Comparison of ENCODE assay signal across 27 cellular contexts in genomic region chr19:38107129-38107528, GRCh38.
"Had no signal": no experiment of that assay in that cellular context is flagged by ENCODE, and none has a peak within 500 bp of the region (broad histone marks: within the 10 kb centered on the region; RNA-seq: fewer than 3 reads in every experiment).

No MANE protein-coding gene starts in this region.

- H3K9me3 Mint-ChIP-seq: activated naive CD8-positive, alpha-beta T cell treated with anti-CD3 and anti-CD28 coated beads, Interleukin-2, amount 10 ng/mL, durations not matched to agents 7 days and 5 days; activated T-cell treated with anti-CD3 and anti-CD28 coated beads, Interleukin-2, amount 50 U/mL, for 4 hours; effector memory CD8-positive, alpha-beta T cell; naive B cell; neural progenitor cell; stimulated activated naive CD8-positive, alpha-beta T cell treated with anti-CD3 and anti-CD28 coated beads, Interleukin-15, Interleukin-2, amounts not matched to agents 100 ng/mL and 50 ng/mL, for 24 hours had no signal

- H3K27ac ChIP-seq: body of pancreas, gastroesophageal sphincter, neural progenitor cell, sigmoid colon, SK-N-MC, tibial nerve had no signal

- H3K4me1 ChIP-seq: body of pancreas, gastroesophageal sphincter, neural progenitor cell, sigmoid colon, tibial nerve had no signal

- H3K4me3 ChIP-seq: body of pancreas, gastroesophageal sphincter, mucosa of descending colon, neural progenitor cell, sigmoid colon, SK-N-MC, smooth muscle cell, tibial nerve had no signal

- H3K9me3 ChIP-seq: body of pancreas, gastroesophageal sphincter, mucosa of descending colon, sigmoid colon, tibial nerve had no signal

- H3K27me3 Mint-ChIP-seq: activated naive CD8-positive, alpha-beta T cell treated with anti-CD3 and anti-CD28 coated beads, Interleukin-2, amount 10 ng/mL, durations not matched to agents 7 days and 5 days; effector memory CD8-positive, alpha-beta T cell; naive B cell; progenitor cell of endocrine pancreas; stimulated activated naive CD8-positive, alpha-beta T cell treated with anti-CD3 and anti-CD28 coated beads, Interleukin-15, Interleukin-2, amounts not matched to agents 100 ng/mL and 50 ng/mL, for 24 hours had no signal

- H3K9ac ChIP-seq: neural progenitor cell had no signal

- H3K4me1 Mint-ChIP-seq: activated naive CD8-positive, alpha-beta T cell treated with anti-CD3 and anti-CD28 coated beads, Interleukin-2, amount 10 ng/mL, durations not matched to agents 7 days and 5 days; neural progenitor cell had no signal

- ATAC-seq: activated CD8-positive, alpha-beta T cell treated with anti-CD3 and anti-CD28 coated beads, Interleukin-2, amount 10 ng/mL, durations not matched to agents 7 days and 5 days; activated T-cell treated with anti-CD3 and anti-CD28 coated beads, Interleukin-2, amount 50 U/mL, for 4 hours; body of pancreas; effector memory CD8-positive, alpha-beta T cell; gastroesophageal sphincter; mucosa of descending colon had no signal

- H3K27me3 ChIP-seq: body of pancreas, gastroesophageal sphincter, neural progenitor cell, sigmoid colon, tibial nerve had no signal

- DNase-seq: activated CD4-positive, alpha-beta T cell treated with anti-CD3 and anti-CD28 coated beads for 48 hours; activated CD4-positive, CD25-positive, alpha-beta regulatory T cell; activated CD8-positive, alpha-beta T cell treated with anti-CD3 and anti-CD28 coated beads, Interleukin-2, amount 10 ng/mL, durations not matched to agents 7 days and 5 days; activated naive CD4-positive, alpha-beta T cell treated with Interleukin-2 at 50 U/mL for 16 hours; activated naive CD8-positive, alpha-beta T cell treated with anti-CD3 and anti-CD28 coated beads, Interleukin-2, amount 10 ng/mL, durations not matched to agents 7 days and 5 days; activated T-cell treated with anti-CD3 and anti-CD28 coated beads, Interleukin-2, amount 50 U/mL, for 4 hours; amygdala; body of pancreas; dermis blood vessel endothelial cell; effector memory CD8-positive, alpha-beta T cell; head of caudate nucleus; mucosa of descending colon; naive B cell; retina; sigmoid colon; stimulated activated CD4-positive, alpha-beta T cell treated with anti-CD3 and anti-CD28 coated beads, Interleukin-15, amount 100 ng/mL, for 24 hours; SW 1271; T-helper 2 cell had no signal

- H3K4me2 ChIP-seq: neural progenitor cell, smooth muscle cell had no signal

- H2AFZ ChIP-seq: neural progenitor cell had no signal

- H3K36me3 ChIP-seq: neural progenitor cell had no signal

- FAIRE-seq: islet of Langerhans, urothelium cell line had no signal

- H3K27ac Mint-ChIP-seq: activated CD8-positive, alpha-beta T cell treated with anti-CD3 and anti-CD28 coated beads, Interleukin-2, amount 10 ng/mL, durations not matched to agents 7 days and 5 days; activated naive CD8-positive, alpha-beta T cell treated with anti-CD3 and anti-CD28 coated beads, Interleukin-2, amount 10 ng/mL, durations not matched to agents 7 days and 5 days; neural progenitor cell; progenitor cell of endocrine pancreas; stimulated activated naive CD8-positive, alpha-beta T cell treated with anti-CD3 and anti-CD28 coated beads, Interleukin-15, Interleukin-2, amounts not matched to agents 100 ng/mL and 50 ng/mL, for 24 hours had no signal

- H3K4me3 Mint-ChIP-seq: activated CD8-positive, alpha-beta T cell treated with anti-CD3 and anti-CD28 coated beads, Interleukin-2, amount 10 ng/mL, durations not matched to agents 7 days and 5 days; activated naive CD8-positive, alpha-beta T cell treated with anti-CD3 and anti-CD28 coated beads, Interleukin-2, amount 10 ng/mL, durations not matched to agents 7 days and 5 days; activated T-cell treated with anti-CD3 and anti-CD28 coated beads, Interleukin-2, amount 50 U/mL, for 4 hours; effector memory CD8-positive, alpha-beta T cell; neural progenitor cell; stimulated activated naive CD8-positive, alpha-beta T cell treated with anti-CD3 and anti-CD28 coated beads, Interleukin-15, Interleukin-2, amounts not matched to agents 100 ng/mL and 50 ng/mL, for 24 hours had no signal
